1 cellular context compared by ENCODE assay signal in genomic region chrX:68186552-68187262, GRCh38.
TF ChIP-seq lines count a peak whose summit lies in the region.

No MANE protein-coding gene starts in this region.

TF ChIP-seq in K562, 482 proteins besides CTCF, POLR2A, EP300 and RAD21 (continued from another document):
- no peak for TF ChIP-seq ZBTB7A (IDR thresholded peaks at IDR 0.05; ENCODE audit: borderline replicate concordance, control insufficient read depth, low read depth, low read length)
- TF ChIP-seq CBFA2T2 (conservative IDR thresholded peaks at IDR 0.05), result 0 out of 2 replicates have a peak, but pooled peaks have one; percentile 15
- TF ChIP-seq JUN (IDR thresholded peaks at IDR 0.05; ENCODE audit: borderline replicate concordance, low read depth, low read length), result peak; percentile 74
- no peak for TF ChIP-seq JUN (CRISPR knock-in tag; IDR thresholded peaks at IDR 0.05; ENCODE audit: borderline replicate concordance)
- TF ChIP-seq CREM (IDR thresholded peaks at IDR 0.05; ENCODE audit: low read depth), result peak; percentile 70
- TF ChIP-seq SRSF7 (optimal IDR thresholded peaks at IDR 0.05; ENCODE audit: low read depth, low read length), result no peak
- TF ChIP-seq ZHX1 (conservative IDR thresholded peaks at IDR 0.05; ENCODE audit: low read length), result no peak
- no peak for TF ChIP-seq FUS (optimal IDR thresholded peaks at IDR 0.05; ENCODE audit: low read depth, low read length)
- TF ChIP-seq EP400 (IDR thresholded peaks at IDR 0.05), result no peak
- TF ChIP-seq ZBTB26 (CRISPR knock-in tag; IDR thresholded peaks at IDR 0.05), result no peak
- TF ChIP-seq ZNF778 (CRISPR knock-in tag; IDR thresholded peaks at IDR 0.05), result no peak
- no peak for TF ChIP-seq NR3C1 (CRISPR knock-in tag; IDR thresholded peaks at IDR 0.05)
- TF ChIP-seq ZNF551 (CRISPR knock-in tag; IDR thresholded peaks at IDR 0.05), result no peak
- TF ChIP-seq CEBPG (CRISPR knock-in tag; IDR thresholded peaks at IDR 0.05), result no peak
- TF ChIP-seq CEBPG (tag; conservative IDR thresholded peaks at IDR 0.05 in 1 of 2, IDR thresholded peaks at IDR 0.05 in 1 of 2), result no peak
- no peak for TF ChIP-seq FOXP1 (CRISPR knock-in tag; IDR thresholded peaks at IDR 0.05)
- no peak for TF ChIP-seq PRDM10 (IDR thresholded peaks at IDR 0.05; ENCODE audit: partially characterized antibody)
- TF ChIP-seq WHSC1 (IDR thresholded peaks at IDR 0.05; ENCODE audit: low read length), result no peak
TF ChIP-seq in K562: peak in this region for 28.
